38 cellular contexts compared by ENCODE assay signal in genomic region chr20:58256307-58256706, GRCh38. TPM values are rescaled to one million over a fixed set of nuclear protein-coding genes. Genes with fewer than 3 reads are reported as not detected.
"Had no signal": no experiment of that assay in that cellular context is flagged by ENCODE, and none has a peak within 500 bp of the region (broad histone marks: within the 10 kb centered on the region; RNA-seq: fewer than 3 reads in every experiment).

No MANE protein-coding gene starts in this region.

- H3K9me3 ChIP-seq: Peyer's patch had no signal

- H3K36me3 ChIP-seq: cardiac muscle cell had no signal

- H3K4me3 ChIP-seq: cardiac muscle cell, Peyer's patch had no signal

- ATAC-seq: activated CD4-positive, CD25-positive, alpha-beta regulatory T cell treated with anti-CD3 and anti-CD28 coated beads, Interleukin-2, amount 50 U/mL, for 24 hours; activated CD8-positive, alpha-beta memory T cell treated with anti-CD3 and anti-CD28 coated beads, Interleukin-2, amount 10 ng/mL, durations not matched to agents 7 days and 5 days; activated naive CD8-positive, alpha-beta T cell treated with anti-CD3 and anti-CD28 coated beads, Interleukin-2, amount 50 U/mL, for 24 hours; PC-3; Right ventricle myocardium inferior had no signal

- H3K27ac ChIP-seq: cardiac muscle cell, Peyer's patch had no signal

- H3K4me3 Mint-ChIP-seq: activated CD4-positive, alpha-beta T cell treated with anti-CD3 and anti-CD28 coated beads for 36 hours; activated CD4-positive, alpha-beta T cell treated with anti-CD3 and anti-CD28 coated beads, Interleukin-2, amount 10 ng/mL, durations not matched to agents 7 days and 5 days; activated CD8-positive, alpha-beta memory T cell treated with anti-CD3 and anti-CD28 coated beads, Interleukin-2, amount 10 ng/mL, durations not matched to agents 7 days and 5 days; activated naive CD4-positive, alpha-beta T cell treated with anti-CD3 and anti-CD28 coated beads, Interleukin-2, amount 10 ng/mL, durations not matched to agents 7 days and 5 days; activated naive CD8-positive, alpha-beta T cell treated with anti-CD3 and anti-CD28 coated beads, Interleukin-2, amount 50 U/mL, for 24 hours; brain; central memory CD8-positive, alpha-beta T cell; WTC11 had no signal

- H3K27me3 ChIP-seq: cardiac muscle cell, Peyer's patch had no signal

- H3K27ac Mint-ChIP-seq: activated CD4-positive, alpha-beta T cell treated with anti-CD3 and anti-CD28 coated beads, Interleukin-2, amount 10 ng/mL, durations not matched to agents 7 days and 5 days; activated CD8-positive, alpha-beta memory T cell treated with anti-CD3 and anti-CD28 coated beads, Interleukin-2, amount 10 ng/mL, durations not matched to agents 7 days and 5 days; activated naive CD8-positive, alpha-beta T cell treated with anti-CD3 and anti-CD28 coated beads, Interleukin-2, amount 50 U/mL, for 24 hours; brain; IgD-negative memory B cell had no signal

- H3K4me1 Mint-ChIP-seq: brain had no signal

- H3K9me3 Mint-ChIP-seq: activated naive CD4-positive, alpha-beta T cell treated with anti-CD3 and anti-CD28 coated beads, Interleukin-2, amount 10 ng/mL, durations not matched to agents 7 days and 5 days; activated naive CD8-positive, alpha-beta T cell treated with anti-CD3 and anti-CD28 coated beads, Interleukin-2, amount 50 U/mL, for 24 hours; central memory CD8-positive, alpha-beta T cell had no signal

- DNase-seq: activated CD4-positive, alpha-beta T cell treated with anti-CD3 and anti-CD28 coated beads, Interleukin-2, amount 10 ng/mL, durations not matched to agents 7 days and 5 days; activated CD4-positive, alpha-beta T cell treated with anti-CD3 and anti-CD28 coated beads, Interleukin-2, amount 50 U/mL, for 48 hours; activated CD8-positive, alpha-beta memory T cell treated with anti-CD3 and anti-CD28 coated beads for 24 hours; activated CD8-positive, alpha-beta memory T cell treated with anti-CD3 and anti-CD28 coated beads, Interleukin-2, amount 10 ng/mL, durations not matched to agents 7 days and 5 days; activated CD8-positive, alpha-beta memory T cell treated with anti-CD3 and anti-CD28 coated beads, Interleukin-2, amount 50 U/mL, for 48 hours; activated effector memory CD4-positive, alpha-beta T cell treated with Interleukin-2 at 50 U/mL for 16 hours; activated naive CD4-positive, alpha-beta T cell treated with anti-CD3 and anti-CD28 coated beads, Interleukin-2, amount 10 ng/mL, durations not matched to agents 7 days and 5 days; activated naive CD8-positive, alpha-beta T cell treated with anti-CD3 and anti-CD28 coated beads, Interleukin-2, amount 50 U/mL, for 24 hours; activated T-cell treated with anti-CD3 and anti-CD28 coated beads, Interleukin-2, amount 50 U/mL, for 48 hours; anterior cingulate cortex; KG1; NCI-H1105; NCI-H1436; NCI-H1694; NCI-H1930; NCI-H345; NCI-H524 treated with DMSO at 0.1 percent for 48 hours; NCI-H748 treated with DMSO at 0.1 percent for 48 hours; NK-92 treated with Interleukin-12 subunit alpha and Interleukin-12 subunit beta, amount 100 ng/mL, for 24 hours; PC-3; Peyer's patch; RPMI8226; SIG-M5; SW 1271; T-helper 1 cell; T1000 had no signal

- H3K27me3 Mint-ChIP-seq: activated CD4-positive, alpha-beta T cell treated with anti-CD3 and anti-CD28 coated beads for 36 hours; activated CD4-positive, alpha-beta T cell treated with anti-CD3 and anti-CD28 coated beads, Interleukin-2, amount 10 ng/mL, durations not matched to agents 7 days and 5 days; activated CD8-positive, alpha-beta memory T cell treated with anti-CD3 and anti-CD28 coated beads, Interleukin-2, amount 10 ng/mL, durations not matched to agents 7 days and 5 days; activated naive CD4-positive, alpha-beta T cell treated with anti-CD3 and anti-CD28 coated beads, Interleukin-2, amount 10 ng/mL, durations not matched to agents 7 days and 5 days; activated naive CD8-positive, alpha-beta T cell; activated naive CD8-positive, alpha-beta T cell treated with anti-CD3 and anti-CD28 coated beads, Interleukin-2, amount 50 U/mL, for 24 hours; brain; central memory CD8-positive, alpha-beta T cell; IgD-negative memory B cell had no signal

- H3K4me1 ChIP-seq: Peyer's patch had no signal

RNA-seq across cellular contexts. Expression of gene ANKRD60, which starts 27.9 kb away (rescaled TPM):
- total RNA-seq: activated CD4-positive, alpha-beta T cell treated with anti-CD3 and anti-CD28 coated beads for 36 hours; activated CD4-positive, alpha-beta T cell treated with anti-CD3 and anti-CD28 coated beads, Interleukin-2, amount 10 ng/mL, durations not matched to agents 7 days and 5 days; activated CD8-positive, alpha-beta memory T cell treated with anti-CD3 and anti-CD28 coated beads, Interleukin-2, amount 10 ng/mL, durations not matched to agents 7 days and 5 days; cardiac muscle cell; chondrocyte; NCI-H460; PC-3; Peyer's patch; Right ventricle myocardium inferior; T-helper 2 cell treated with Interferon-gamma antibody and Interleukin-4, amounts not matched to agents 100 ng/mL and 5 ng/mL, for 36 hours; WTC11 had no signal
